ENCODE assay signal across 8 cellular contexts in genomic region chr9:127776195-127776918, GRCh38. TPM values are rescaled to one million over a fixed set of nuclear protein-coding genes. Genes with fewer than 3 reads are reported as not detected.
DNase-seq lines count a peak whose midpoint lies in the region; ATAC-seq and TF ChIP-seq lines count a peak whose summit lies in the region.

No MANE protein-coding gene starts in this region.

- no peaks in the 10 kb centered on the region for H3K9me3 ChIP-seq in left ventricle myocardium inferior (replicated peaks)

- intact Hi-C loops in left ventricle myocardium inferior (cut with micrococcal nuclease), result no loop called here
- intact Hi-C loops in Calu3 (cut with micrococcal nuclease; ENCODE audit: unreplicated experiment), result no loop called here

- in situ Hi-C loops in KBM-7 (cut with MboI; ENCODE audit: low pct_unique_long_range_greater_than_20kb, low sequenced_read_pairs), result no loop called here

- H3K36me3 Mint-ChIP-seq in Calu3 (ENCODE audit: insufficient read depth, unreplicated experiment), result peaks cover 2% of the 10 kb centered on the region

- H3K9me3 Mint-ChIP-seq in Calu3 (ENCODE audit: low read depth, unreplicated experiment), result no peaks in the 10 kb centered on the region

- peak overlapping the region; percentile 81 for H3K27ac ChIP-seq in left ventricle myocardium inferior (replicated peaks)

- no TSS peak for BruUV-seq in Calu3 (replicated peaks; lab: Mats Ljungman, UMichigan)

- peak overlapping the region; percentile 52 for H3K4me3 ChIP-seq in left ventricle myocardium inferior

- no peak for TF ChIP-seq CTCF in GM10248 (IDR thresholded peaks at IDR 0.05; ENCODE audit: control extremely low read depth, extremely low read depth, low read depth, missing control alignments)
- no peak for TF ChIP-seq CTCF in left ventricle myocardium inferior (IDR thresholded peaks at IDR 0.05; ENCODE audit: borderline replicate concordance)
- TF ChIP-seq CTCF in Calu3 (IDR thresholded peaks at IDR 0.05; ENCODE audit: unreplicated experiment), result no peak

- DNase-seq in GM10248 (ENCODE audit: extremely low spot score), result peak; percentile 81
- peak; percentile 96 for DNase-seq in KBM-7
- DNase-seq in activated CD4-positive, alpha-beta T cell treated with anti-CD3 and anti-CD28 coated beads, Interleukin-2, amount 50 U/mL, for 24 hours (ENCODE audit: low read depth in 1 of 2, low spot score in 1 of 2), result peak; percentile 36 to 63
- no peak for DNase-seq in left ventricle myocardium inferior
- peak; percentile 57 to 64 for DNase-seq in stimulated activated CD8-positive, alpha-beta memory T cell treated with anti-CD3 and anti-CD28 coated beads, Interleukin-15, amount 100 ng/mL, for 4 hours (ENCODE audit: low read depth in 2 of 2)
- DNase-seq in Calu3, result no peak
- no peak for DNase-seq in NCI-H1694 treated with DMSO at 0.1 percent for 48 hours (lab: John Stamatoyannopoulos, UW)

- peaks cover 30% of the 10 kb centered on the region for H3K27me3 Mint-ChIP-seq in Calu3 (ENCODE audit: unreplicated experiment)

- H3K27me3 ChIP-seq in left ventricle myocardium inferior (ENCODE audit: low read depth), result no peaks in the 10 kb centered on the region

- CTCF ChIA-PET in GM10248 (lab: Yijun Ruan, JAX), result interaction anchor here (1.0 to 2.7 kb wide), 3 partner anchors 9 to 93 kb away, joined by 3 to 25 read pairs (median 3); partner anchors contain the start of gene CDK9
- CTCF ChIA-PET in Calu3 (lab: Charles Lee), result no interaction called here

- no peaks in the 10 kb centered on the region for H3K4me1 Mint-ChIP-seq in Calu3 (ENCODE audit: low read depth, unreplicated experiment)

- no peak for ATAC-seq in HG03571 (IDR thresholded peaks at IDR 0.05; ENCODE audit: unreplicated experiment)

- H3K4me3 Mint-ChIP-seq in Calu3 (ENCODE audit: low read depth, unreplicated experiment), result no peak overlapping the region

- POLR2A ChIA-PET in GM10248 (lab: Yijun Ruan, JAX), result interaction anchor here (0.7 kb wide), 1 partner anchor 8 kb away, joined by 3 read pairs; no protein-coding TSS in a partner anchor

- H3K4me1 ChIP-seq in left ventricle myocardium inferior, result peaks cover 40% of the 10 kb centered on the region

- H3K36me3 ChIP-seq in left ventricle myocardium inferior, result no peaks in the 10 kb centered on the region

- H3K27ac Mint-ChIP-seq in Calu3 (ENCODE audit: unreplicated experiment), result no peak overlapping the region

RNA-seq across cellular contexts. Expression of gene SH2D3C, which starts 2.1 kb away (rescaled TPM):
- total RNA-seq in left ventricle myocardium inferior, result 18.2 TPM
- total RNA-seq in Calu3 (2022), result not detected in 2 replicates

RNA-seq across cellular contexts. Expression of gene CDK9, which starts 9.5 kb away (rescaled TPM):
- 46.4 TPM for total RNA-seq in left ventricle myocardium inferior
- total RNA-seq in Calu3 (2022), result 41.8 and 51.3 TPM in 2 replicates

RNA-seq across cellular contexts. Expression of gene FPGS, which starts 26.3 kb away (rescaled TPM):
- total RNA-seq in left ventricle myocardium inferior (38.0 TPM), Calu3 (2022) (75.2 and 79.9 TPM in 2 replicates)

RNA-seq across cellular contexts. Expression of gene TOR2A, which starts 41.3 kb away (rescaled TPM):
- total RNA-seq in left ventricle myocardium inferior, result 2.3 TPM
- total RNA-seq in Calu3 (2022), result 7.0 and 7.6 TPM in 2 replicates

Comparison
In these comparisons a context has a peak if more than half of its experiments do, and no peak if none do; other contexts are left out.
1. DNase-seq: peak in GM10248 (single experiment), KBM-7 (single experiment), activated CD4-positive, alpha-beta T cell treated with anti-CD3 and anti-CD28 coated beads, Interleukin-2, amount 50 U/mL, for 24 hours (2 of 2) and stimulated activated CD8-positive, alpha-beta memory T cell treated with anti-CD3 and anti-CD28 coated beads, Interleukin-15, amount 100 ng/mL, for 4 hours (2 of 2); none in left ventricle myocardium inferior (single experiment), Calu3 (single experiment) and NCI-H1694 treated with DMSO at 0.1 percent for 48 hours (single experiment).
2. RNA of gene SH2D3C, which starts 2.1 kb away (total RNA-seq): 18.2 TPM in left ventricle myocardium inferior (single experiment); not detected in Calu3; every median in the first group is over 10 times any median in the second.